Comparison of ENCODE assay signal across 23 cellular contexts in the genomic region with DNA sequence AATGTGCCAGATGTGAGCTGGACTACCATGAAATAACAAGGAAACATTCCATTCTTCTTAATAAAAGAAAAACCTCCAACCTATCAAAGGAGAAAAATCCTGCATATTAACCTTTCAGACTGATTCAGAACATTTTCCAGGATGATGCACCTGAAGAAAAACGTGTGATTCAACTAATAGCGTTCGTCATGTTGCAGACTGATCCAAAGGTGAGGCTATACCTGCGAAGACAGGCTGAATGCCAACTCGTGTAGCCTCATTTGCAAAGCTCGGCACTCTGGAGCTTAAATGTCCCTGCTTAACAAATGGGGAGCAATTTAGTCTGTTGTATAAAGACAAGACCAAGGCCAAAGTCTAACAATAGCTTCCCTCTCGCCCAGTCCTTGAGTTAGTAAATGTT.
"Had no signal": no experiment of that assay in that cellular context is flagged by ENCODE, and none has a peak within 500 bp of the region (broad histone marks: within the 10 kb centered on the region; RNA-seq: fewer than 3 reads in every experiment).

No MANE protein-coding gene starts in this region.

- H3K36me3 ChIP-seq: SJSA1 had no signal

- H3K27ac ChIP-seq: SJSA1 had no signal

- ATAC-seq: activated CD8-positive, alpha-beta memory T cell treated with anti-CD3 and anti-CD28 coated beads, Interleukin-2, amount 10 ng/mL, durations not matched to agents 7 days and 5 days; SK-N-SH treated with all-trans-retinoic acid at 6 μM for 48 hours had no signal

- H3K4me3 ChIP-seq: SJSA1 had no signal

- H3K4me1 ChIP-seq: SJSA1 had no signal

- H3K9me3 ChIP-seq: SJSA1 had no signal

- DNase-seq: activated CD4-positive, alpha-beta T cell treated with anti-CD3 and anti-CD28 coated beads for 48 hours; activated CD4-positive, alpha-beta T cell treated with anti-CD3 and anti-CD28 coated beads, Interleukin-2, amount 50 U/mL, for 4 hours; activated CD4-positive, CD25-positive, alpha-beta regulatory T cell treated with anti-CD3 and anti-CD28 coated beads, Interleukin-2, amount 50 U/mL, for 72 hours; activated CD8-positive, alpha-beta memory T cell treated with anti-CD3 and anti-CD28 coated beads, Interleukin-2, amount 10 ng/mL, durations not matched to agents 7 days and 5 days; activated effector memory CD4-positive, alpha-beta T cell treated with Interleukin-2 at 50 U/mL for 16 hours; activated naive CD4-positive, alpha-beta T cell; activated T-cell treated with anti-CD3 and anti-CD28 coated beads, Interleukin-2, amount 50 U/mL, for 24 hours; aorta; Kasumi-1; KBM-7; NCI-H1048; NCI-H146; NCI-H187 treated with DMSO at 0.1 percent for 48 hours; NCI-H2081 treated with DMSO at 0.1 percent for 48 hours; NCI-H2171; NCI-H2227 treated with DMSO at 0.1 percent for 48 hours; NCI-H446 treated with DMSO at 0.1 percent for 48 hours; NCI-H524 treated with DMSO at 0.1 percent for 48 hours; NCI-H82; SHP77; SW 1271 had no signal
